In genomic region chr10:6621536-6621935, GRCh38 we compare ENCODE assay signal across 18 cellular contexts. TPM values are rescaled to one million over a fixed set of nuclear protein-coding genes. Genes with fewer than 3 reads are reported as not detected.
DNase-seq lines count a peak whose midpoint lies in the region; ATAC-seq and TF ChIP-seq lines count a peak whose summit lies in the region.
"Had no signal": no experiment of that assay in that cellular context is flagged by ENCODE, and none has a peak within 500 bp of the region (broad histone marks: within the 10 kb centered on the region; RNA-seq: fewer than 3 reads in every experiment).

No MANE protein-coding gene starts in this region.

- no peak overlapping the region for H2BK120ac ChIP-seq in neuronal stem cell (ENCODE audit: low read depth, low read length)

- H2AFZ ChIP-seq in neuronal stem cell (ENCODE audit: low read length), result no peak overlapping the region

- no peak overlapping the region for H2BK5ac ChIP-seq in neuronal stem cell (ENCODE audit: low read length)

- TF ChIP-seq CTCF in NB4 (IDR thresholded peaks at IDR 0.05; ENCODE audit: low read depth, low read length), result no peak
- no peak for TF ChIP-seq CTCF in choroid plexus epithelial cell (conservative IDR thresholded peaks at IDR 0.05; ENCODE audit: low read depth, low read length)

- WGBS in neuronal stem cell (ENCODE audit: extremely low coverage in 2 of 2, insufficient read length in 2 of 2, insufficient replicate concordance in 1 of 2), 2 donors, result no CpG with 5 or more reads among the region's 5 CpGs

- DNase-seq in EL (peak; percentile 5), NB4 (ENCODE audit: low read depth) (peak; percentile 56), choroid plexus epithelial cell (ENCODE audit: low read depth) (peak; percentile 13), neuronal stem cell (ENCODE audit: low spot score) (peak; percentile 14), KBM-7 (no peak), SHP77 (lab: John Stamatoyannopoulos, UW) (no peak), DMS 273 (lab: John Stamatoyannopoulos, UW; ENCODE audit: unreplicated experiment) (no peak)
- DNase-seq: activated CD4-positive, CD25-positive, alpha-beta regulatory T cell treated with anti-CD3 and anti-CD28 coated beads, Interleukin-2, amount 50 U/mL, for 72 hours; activated T-cell treated with anti-CD3 and anti-CD28 coated beads, Interleukin-2, amount 50 U/mL, for 24 hours; aorta; effector CD8-positive, alpha-beta T cell; NCI-H1048; PC-3 had no signal

- TF ChIP-seq POLR2A in NB4 (IDR thresholded peaks at IDR 0.05; ENCODE audit: extremely low read depth, insufficient read length), result no peak

- H3K27me3 ChIP-seq in neuronal stem cell (ENCODE audit: control insufficient read depth in 3 of 3, insufficient read depth in 3 of 3, low read depth in 1 of 3, low read length in 3 of 3), result peaks cover 0 to 14% (median 0%) of the 10 kb centered on the region in 3 experiments

- H3K9ac ChIP-seq in neuronal stem cell (ENCODE audit: low read depth, low read length, poor library complexity), result no peak overlapping the region

- H4K91ac ChIP-seq in neuronal stem cell (ENCODE audit: low read depth, low read length, poor library complexity), result no peak overlapping the region

- no peak overlapping the region for H3K14ac ChIP-seq in neuronal stem cell (ENCODE audit: low read length)

- peaks cover 0 to 13% of the 10 kb centered on the region in 2 donors for H3K4me1 ChIP-seq in neuronal stem cell (ENCODE audit: control insufficient read depth in 2 of 2, insufficient read depth in 1 of 2, low read depth in 1 of 2, low read length in 2 of 2)

- H3K4me3 ChIP-seq in NB4 (ENCODE audit: low read depth, low read length), result no peak overlapping the region
- H3K4me3 ChIP-seq in choroid plexus epithelial cell (ENCODE audit: low read depth, low read length), result no peak overlapping the region
- H3K4me3 ChIP-seq in neuronal stem cell (ENCODE audit: low read length in 2 of 2), result no peak overlapping the region
- H3K4me3 ChIP-seq: skin epidermis had no signal

- no peak overlapping the region for H3K4ac ChIP-seq in neuronal stem cell (ENCODE audit: low read length)

- no peak overlapping the region for H3K27ac ChIP-seq in neuronal stem cell (replicated peaks; ENCODE audit: low read length)
- H3K27ac ChIP-seq: skin epidermis had no signal

- no peak overlapping the region for H3K23ac ChIP-seq in neuronal stem cell (ENCODE audit: low read depth, low read length, poor library complexity)

- no peak overlapping the region for H2BK12ac ChIP-seq in neuronal stem cell (ENCODE audit: low read length)

- no peak overlapping the region for H2BK15ac ChIP-seq in neuronal stem cell (ENCODE audit: low read length)

- no peak overlapping the region for H4K8ac ChIP-seq in neuronal stem cell (ENCODE audit: low read depth, low read length)

- H3K4me2 ChIP-seq in neuronal stem cell (ENCODE audit: insufficient read depth, low read length, poor library complexity, severe bottlenecking), result no peak overlapping the region

- H3K79me1 ChIP-seq in neuronal stem cell (ENCODE audit: low read depth, low read length), result no peaks in the 10 kb centered on the region

- in situ Hi-C loops in KBM-7 (cut with MboI; ENCODE audit: low pct_unique_long_range_greater_than_20kb, low sequenced_read_pairs), result no loop called here

- no peaks in the 10 kb centered on the region for H3K9me3 ChIP-seq in neuronal stem cell (replicated peaks in 1 of 2; ENCODE audit: control insufficient read depth in 2 of 2, insufficient read depth in 1 of 2, low read depth in 1 of 2, low read length in 2 of 2)

- H2AK5ac ChIP-seq in neuronal stem cell (ENCODE audit: low read depth, low read length), result no peak overlapping the region

- H3K36me3 ChIP-seq in neuronal stem cell (replicated peaks in 1 of 2; ENCODE audit: control insufficient read depth in 2 of 2, insufficient read depth in 2 of 2, low read length in 2 of 2), result no peaks in the 10 kb centered on the region

- ATAC-seq in HG03280 (IDR thresholded peaks at IDR 0.05; ENCODE audit: unreplicated experiment), result no peak
- ATAC-seq: HCT116; left lobe of liver; natural killer cell treated with Interleukin-12 subunit alpha and Interleukin-12 subunit beta and Interleukin-15 and Interleukin-18, amount 100 ng/mL, for 72 hours; PC-3 had no signal

- no peak overlapping the region for H3K18ac ChIP-seq in neuronal stem cell (ENCODE audit: low read length)

RNA-seq across cellular contexts. Expression of gene PRKCQ, which starts 41.5 kb away (rescaled TPM):
- polyA plus RNA-seq in neuronal stem cell (2013, experiment 1 of 2), result 1.7 TPM
- 1.8 TPM for polyA plus RNA-seq in neuronal stem cell (2013, experiment 2 of 2)

Comparison
In these comparisons a context has a peak if more than half of its experiments do, and no peak if none do; other contexts are left out.
1. DNase-seq: peak in EL (single experiment), NB4 (single experiment), choroid plexus epithelial cell (single experiment) and neuronal stem cell (single experiment); none in KBM-7 (single experiment), SHP77 (0 of 2) and DMS 273 (single experiment).